In genomic region chr5:146243217-146243616, GRCh38 we compare ENCODE assay signal across 13 cellular contexts. TPM values are rescaled to one million over a fixed set of nuclear protein-coding genes. Genes with fewer than 3 reads are reported as not detected.
A peak's percentile ranks its signal among the peaks of the same experiment; 100 is the strongest.
DNase-seq lines count a peak whose midpoint lies in the region; ATAC-seq and TF ChIP-seq lines count a peak whose summit lies in the region.
"Had no signal": no experiment of that assay in that cellular context is flagged by ENCODE, and none has a peak within 500 bp of the region (broad histone marks: within the 10 kb centered on the region; RNA-seq: fewer than 3 reads in every experiment).

No MANE protein-coding gene starts in this region.

- ATAC-seq in HG02852 (IDR thresholded peaks at IDR 0.05; ENCODE audit: unreplicated experiment) (no peak), psoas muscle (no peak)
- ATAC-seq: CD8-positive, alpha-beta T cell; HepG2 had no signal

- no peaks in the 10 kb centered on the region for H3K9me3 ChIP-seq in Karpas-422 (ENCODE audit: low read length)
- H3K9me3 ChIP-seq in osteoblast (ENCODE audit: low read depth, low read length), result no peaks in the 10 kb centered on the region
- no peaks in the 10 kb centered on the region for H3K9me3 ChIP-seq in tibial artery
- H3K9me3 ChIP-seq in spleen, result no peaks in the 10 kb centered on the region
- no peaks in the 10 kb centered on the region for H3K9me3 ChIP-seq in psoas muscle

- H2AFZ ChIP-seq in Karpas-422 (ENCODE audit: low read length), result no peak overlapping the region
- no peak overlapping the region for H2AFZ ChIP-seq in osteoblast (ENCODE audit: low read length)

- WGBS in spleen, 5 donors, result 90 to 100% (median 96%) methylated on average over 4 of the region's 4 CpGs
- WGBS in psoas muscle, 3 donors, result 84 to 88% (median 85%) methylated on average over 4 of the region's 4 CpGs

- H3K9me2 ChIP-seq in Karpas-422 (replicated peaks; ENCODE audit: insufficient read depth, low read length), result no peaks in the 10 kb centered on the region

- H3K79me2 ChIP-seq in Karpas-422 (ENCODE audit: low read length), result peaks cover 73% of the 10 kb centered on the region
- H3K79me2 ChIP-seq in osteoblast (ENCODE audit: insufficient read depth, low read length), result peaks cover 15% of the 10 kb centered on the region

- DNase-seq in Karpas-422 (no peak), fibroblast of gingiva (ENCODE audit: low read depth) (peak; percentile 12), osteoblast (ENCODE audit: insufficient read length, low spot score, missing footprints) (no peak), tibial artery (no peak), spleen (no peak), psoas muscle (no peak)
- DNase-seq: CD8-positive, alpha-beta T cell; COR-L47; DMS153; DMS79 treated with DMSO at 0.1 percent for 48 hours; GDM1 had no signal

- H3K4me2 ChIP-seq in Karpas-422 (ENCODE audit: low read depth, low read length, poor library complexity, severe bottlenecking) (no peak overlapping the region), osteoblast (ENCODE audit: insufficient read depth, low read length) (no peak overlapping the region)

- TF ChIP-seq CTCF in osteoblast (IDR thresholded peaks at IDR 0.05; ENCODE audit: extremely low read depth, low read depth, low read length) (no peak), tibial artery (IDR thresholded peaks at IDR 0.05) (no peak), spleen (IDR thresholded peaks at IDR 0.05 in 8 of 11, conservative IDR thresholded peaks at IDR 0.05 in 3 of 11) (no peak), psoas muscle (IDR thresholded peaks at IDR 0.05) (no peak)

- TF ChIP-seq POLR2A in spleen (IDR thresholded peaks at IDR 0.05), result no peak

- H3K9ac ChIP-seq in Karpas-422 (ENCODE audit: low read length), result no peak overlapping the region

- H3K4me1 ChIP-seq in Karpas-422 (ENCODE audit: low read length) (peaks cover 39% of the 10 kb centered on the region), osteoblast (ENCODE audit: insufficient read depth, low read length) (peaks cover 11% of the 10 kb centered on the region), tibial artery (peaks cover 0 to 54% (median 23%) of the 10 kb centered on the region in 4 donors), spleen (peaks cover 0 to 2% (median 0%) of the 10 kb centered on the region in 6 donors), psoas muscle (no peaks in the 10 kb centered on the region)

- H3K4me3 ChIP-seq in Karpas-422 (ENCODE audit: low read length) (no peak overlapping the region), osteoblast (ENCODE audit: insufficient read depth, low read length) (no peak overlapping the region), tibial artery (no peak overlapping the region), spleen (no peak overlapping the region), psoas muscle (no peak overlapping the region)

- no peaks in the 10 kb centered on the region for H4K20me1 ChIP-seq in Karpas-422 (ENCODE audit: insufficient read depth, low read depth, low read length)
- H4K20me1 ChIP-seq in osteoblast (ENCODE audit: insufficient read depth, low read length), result no peaks in the 10 kb centered on the region

- no peaks in the 10 kb centered on the region for H3K27me3 ChIP-seq in Karpas-422 (ENCODE audit: low read length)
- no peaks in the 10 kb centered on the region for H3K27me3 ChIP-seq in osteoblast (ENCODE audit: insufficient read depth, low read length)
- no peaks in the 10 kb centered on the region for H3K27me3 ChIP-seq in tibial artery
- no peaks in the 10 kb centered on the region for H3K27me3 ChIP-seq in spleen (replicated peaks in 1 of 7)
- no peaks in the 10 kb centered on the region for H3K27me3 ChIP-seq in psoas muscle (ENCODE audit: insufficient read depth in 3 of 3, low read length in 2 of 3)

- H3K36me3 ChIP-seq in Karpas-422 (ENCODE audit: insufficient read depth, low read length) (peaks cover 30% of the 10 kb centered on the region), osteoblast (ENCODE audit: insufficient read depth, low read length) (peaks cover 20% of the 10 kb centered on the region), tibial artery (peaks cover under 1 to 15% (median 1%) of the 10 kb centered on the region in 3 donors), spleen (peaks cover 0 to 93% (median 15%) of the 10 kb centered on the region in 6 donors), psoas muscle (ENCODE audit: insufficient read depth in 1 of 2, low read depth in 1 of 2) (peaks cover 2 to 45% of the 10 kb centered on the region in 2 donors)

- intact Hi-C loops in tibial artery (cut with DNase I; ENCODE audit: low total_unique reads) (no loop called here), spleen (cut with DNase I; ENCODE audit: low total_unique reads) (no loop called here), psoas muscle (cut with DNase I) (no loop called here)

- H3K27ac ChIP-seq in Karpas-422 (ENCODE audit: low read length) (peak overlapping the region; percentile 95; the same call in 1 of the 2 replicates), osteoblast (ENCODE audit: low read depth, low read length) (peak overlapping the region; percentile 2), tibial artery (peak overlapping the region; percentile 71 to 74), spleen (no peak overlapping the region), psoas muscle (no peak overlapping the region)

RNA-seq across cellular contexts. Expression of gene RBM27, which starts 39.8 kb away (rescaled TPM):
- total RNA-seq in Karpas-422 (2014; rRNA removed; shearing (Covaris generic); ENCODE audit: low replicate concordance), result 14.8 and 24.8 TPM in 2 replicates
- total RNA-seq in osteoblast (22.1 and 28.0 TPM in 2 replicates), spleen (10 to 100 TPM; 16.8 to 26.4 (median 19.9) TPM), psoas muscle (10 to 100 TPM; 11.2 to 14.9 (median 12.8) TPM)
- polyA plus RNA-seq in spleen (1 to 10 TPM; 5.5 to 7.7 (median 6.2) TPM), psoas muscle (10 to 100 TPM in 1 of 3 donors, 1 to 10 TPM in 2; 5.7 to 17.0 (median 6.6) TPM)

Comparison
In these comparisons a context has a peak if more than half of its experiments do, and no peak if none do; other contexts are left out.
1. H3K27ac ChIP-seq: peak in Karpas-422 (single experiment), osteoblast (single experiment) and tibial artery (2 of 2); none in spleen (0 of 8) and psoas muscle (single experiment).